In the genomic region with DNA sequence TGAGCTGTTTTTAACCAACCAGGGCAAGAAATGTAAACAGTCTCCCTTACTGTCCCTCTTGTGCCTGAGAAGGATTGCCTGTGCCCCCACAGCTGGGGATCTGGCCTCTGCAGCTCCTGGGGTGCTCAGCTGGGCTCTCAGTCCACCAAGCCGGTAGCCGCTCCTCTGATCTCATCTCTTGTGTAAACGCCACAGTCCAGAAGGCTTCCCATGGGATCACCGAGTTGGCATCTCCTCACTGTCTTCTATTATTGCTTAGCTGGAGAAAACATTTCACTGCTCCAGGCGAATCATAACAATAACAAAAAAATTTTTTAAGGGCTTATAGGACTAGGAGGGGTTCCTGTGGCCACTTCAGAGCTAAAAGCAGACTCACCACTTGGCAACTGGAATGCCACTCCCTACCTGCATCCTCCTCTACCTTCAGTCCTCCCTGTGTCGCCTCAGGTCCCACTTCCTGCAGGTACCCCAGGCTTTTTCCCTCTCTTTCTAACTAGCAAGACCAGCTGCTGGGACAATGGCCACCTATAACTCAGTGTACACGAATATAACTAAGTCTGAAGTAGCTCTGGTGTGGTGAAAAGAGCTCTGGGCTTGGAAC, we compare ENCODE assay signal across 1 cellular context.
TF ChIP-seq lines count a peak whose summit lies in the region.

No MANE protein-coding gene starts in this region.

TF ChIP-seq in HepG2, 621 proteins besides CTCF, POLR2A, EP300 and RAD21 (continued from another document and continues in another):
- TF ChIP-seq, protein P1, sequence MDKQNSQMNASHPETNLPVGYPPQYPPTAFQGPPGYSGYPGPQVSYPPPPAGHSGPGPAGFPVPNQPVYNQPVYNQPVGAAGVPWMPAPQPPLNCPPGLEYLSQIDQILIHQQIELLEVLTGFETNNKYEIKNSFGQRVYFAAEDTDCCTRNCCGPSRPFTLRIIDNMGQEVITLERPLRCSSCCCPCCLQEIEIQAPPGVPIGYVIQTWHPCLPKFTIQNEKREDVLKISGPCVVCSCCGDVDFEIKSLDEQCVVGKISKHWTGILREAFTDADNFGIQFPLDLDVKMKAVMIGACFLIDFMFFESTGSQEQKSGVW (CRISPR knock-in tag; IDR thresholded peaks at IDR 0.05; ENCODE audit: borderline replicate concordance): no peak
- peak; percentile 82; the same call in 1 of the 2 replicates for TF ChIP-seq TFAP4 (IDR thresholded peaks at IDR 0.05; ENCODE audit: borderline replicate concordance, low read depth)
- TF ChIP-seq TBL1XR1 (IDR thresholded peaks at IDR 0.05; ENCODE audit: borderline replicate concordance, low read length, partially characterized antibody): no peak
- TF ChIP-seq ZBTB20 (CRISPR knock-in tag; IDR thresholded peaks at IDR 0.05; ENCODE audit: borderline replicate concordance, low read depth): no peak
- TF ChIP-seq RBFOX2 (IDR thresholded peaks at IDR 0.05; ENCODE audit: low read depth, low read length): no peak
- TF ChIP-seq, protein P2, sequence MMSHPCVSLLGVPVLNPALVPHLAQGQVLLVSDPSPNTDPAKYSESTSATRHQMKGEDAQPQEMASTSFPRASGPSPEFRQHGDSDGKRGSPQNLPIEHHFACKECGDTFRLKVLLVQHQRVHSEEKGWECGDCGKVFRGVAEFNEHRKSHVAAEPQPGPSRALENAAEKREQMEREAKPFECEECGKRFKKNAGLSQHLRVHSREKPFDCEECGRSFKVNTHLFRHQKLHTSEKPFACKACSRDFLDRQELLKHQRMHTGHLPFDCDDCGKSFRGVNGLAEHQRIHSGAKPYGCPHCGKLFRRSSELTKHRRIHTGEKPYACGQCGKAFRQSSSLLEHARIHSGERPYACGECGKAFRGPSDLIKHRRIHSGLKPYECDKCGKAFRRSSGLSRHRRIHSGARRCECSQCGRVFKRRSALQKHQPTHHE (CRISPR knock-in tag; IDR thresholded peaks at IDR 0.05; ENCODE audit: borderline replicate concordance): no peak
- no peak for TF ChIP-seq RARA (CRISPR knock-in tag; IDR thresholded peaks at IDR 0.05)
- TF ChIP-seq ATF3 (CRISPR knock-in tag; IDR thresholded peaks at IDR 0.05): peak; percentile 51; the same call in 1 of the 2 replicates
- TF ChIP-seq ZNF331 (CRISPR knock-in tag; IDR thresholded peaks at IDR 0.05): no peak
- TF ChIP-seq ZNF10 (CRISPR knock-in tag; IDR thresholded peaks at IDR 0.05; ENCODE audit: borderline replicate concordance, low read depth): no peak
- TF ChIP-seq PHF21A (CRISPR knock-in tag; IDR thresholded peaks at IDR 0.05): no peak
- TF ChIP-seq AGO1 (IDR thresholded peaks at IDR 0.05; ENCODE audit: low read depth, low read length, poor library complexity, severe bottlenecking): no peak
- no peak for TF ChIP-seq ZNF570 (CRISPR knock-in tag; IDR thresholded peaks at IDR 0.05; ENCODE audit: borderline replicate concordance)
- TF ChIP-seq, protein P3, sequence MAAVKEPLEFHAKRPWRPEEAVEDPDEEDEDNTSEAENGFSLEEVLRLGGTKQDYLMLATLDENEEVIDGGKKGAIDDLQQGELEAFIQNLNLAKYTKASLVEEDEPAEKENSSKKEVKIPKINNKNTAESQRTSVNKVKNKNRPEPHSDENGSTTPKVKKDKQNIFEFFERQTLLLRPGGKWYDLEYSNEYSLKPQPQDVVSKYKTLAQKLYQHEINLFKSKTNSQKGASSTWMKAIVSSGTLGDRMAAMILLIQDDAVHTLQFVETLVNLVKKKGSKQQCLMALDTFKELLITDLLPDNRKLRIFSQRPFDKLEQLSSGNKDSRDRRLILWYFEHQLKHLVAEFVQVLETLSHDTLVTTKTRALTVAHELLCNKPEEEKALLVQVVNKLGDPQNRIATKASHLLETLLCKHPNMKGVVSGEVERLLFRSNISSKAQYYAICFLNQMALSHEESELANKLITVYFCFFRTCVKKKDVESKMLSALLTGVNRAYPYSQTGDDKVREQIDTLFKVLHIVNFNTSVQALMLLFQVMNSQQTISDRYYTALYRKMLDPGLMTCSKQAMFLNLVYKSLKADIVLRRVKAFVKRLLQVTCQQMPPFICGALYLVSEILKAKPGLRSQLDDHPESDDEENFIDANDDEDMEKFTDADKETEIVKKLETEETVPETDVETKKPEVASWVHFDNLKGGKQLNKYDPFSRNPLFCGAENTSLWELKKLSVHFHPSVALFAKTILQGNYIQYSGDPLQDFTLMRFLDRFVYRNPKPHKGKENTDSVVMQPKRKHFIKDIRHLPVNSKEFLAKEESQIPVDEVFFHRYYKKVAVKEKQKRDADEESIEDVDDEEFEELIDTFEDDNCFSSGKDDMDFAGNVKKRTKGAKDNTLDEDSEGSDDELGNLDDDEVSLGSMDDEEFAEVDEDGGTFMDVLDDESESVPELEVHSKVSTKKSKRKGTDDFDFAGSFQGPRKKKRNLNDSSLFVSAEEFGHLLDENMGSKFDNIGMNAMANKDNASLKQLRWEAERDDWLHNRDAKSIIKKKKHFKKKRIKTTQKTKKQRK (IDR thresholded peaks at IDR 0.05; ENCODE audit: low read length): no peak
- TF ChIP-seq MEIS1 (CRISPR knock-in tag; IDR thresholded peaks at IDR 0.05; ENCODE audit: borderline replicate concordance): no peak
- peak; percentile 61 for TF ChIP-seq SALL1 (CRISPR knock-in tag; IDR thresholded peaks at IDR 0.05)
- peak; percentile 18; the same call in 1 of the 2 replicates for TF ChIP-seq HDAC2 (CRISPR knock-in tag; IDR thresholded peaks at IDR 0.05)
- TF ChIP-seq ZNF768 (CRISPR knock-in tag; IDR thresholded peaks at IDR 0.05): no peak
- no peak for TF ChIP-seq NPAS2 (CRISPR knock-in tag; IDR thresholded peaks at IDR 0.05; ENCODE audit: borderline replicate concordance)
- peak; percentile 40 for TF ChIP-seq ARID5B (CRISPR knock-in tag; IDR thresholded peaks at IDR 0.05)
- no peak for TF ChIP-seq NBN (conservative IDR thresholded peaks at IDR 0.05)
- no peak for TF ChIP-seq HOXA3 (CRISPR knock-in tag; IDR thresholded peaks at IDR 0.05)
- no peak for TF ChIP-seq YEATS2 (CRISPR knock-in tag; IDR thresholded peaks at IDR 0.05; ENCODE audit: borderline replicate concordance)
- no peak for TF ChIP-seq RFXAP (CRISPR knock-in tag; IDR thresholded peaks at IDR 0.05; ENCODE audit: borderline replicate concordance)
- TF ChIP-seq, protein P4, sequence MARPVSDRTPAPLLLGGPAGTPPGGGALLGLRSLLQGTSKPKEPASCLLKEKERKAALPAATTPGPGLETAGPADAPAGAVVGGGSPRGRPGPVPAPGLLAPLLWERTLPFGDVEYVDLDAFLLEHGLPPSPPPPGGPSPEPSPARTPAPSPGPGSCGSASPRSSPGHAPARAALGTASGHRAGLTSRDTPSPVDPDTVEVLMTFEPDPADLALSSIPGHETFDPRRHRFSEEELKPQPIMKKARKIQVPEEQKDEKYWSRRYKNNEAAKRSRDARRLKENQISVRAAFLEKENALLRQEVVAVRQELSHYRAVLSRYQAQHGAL (CRISPR knock-in tag; IDR thresholded peaks at IDR 0.05; ENCODE audit: not compliant biosample characterization): no peak
- no peak for TF ChIP-seq ZNF746 (CRISPR knock-in tag; IDR thresholded peaks at IDR 0.05)
- TF ChIP-seq YY1 (IDR thresholded peaks at IDR 0.05; ENCODE audit: insufficient read depth, insufficient replicate concordance, low read depth, low read length): no peak
- TF ChIP-seq ZNF83 (CRISPR knock-in tag; IDR thresholded peaks at IDR 0.05; ENCODE audit: borderline replicate concordance): no peak
- no peak for TF ChIP-seq ZBTB2 (CRISPR knock-in tag; IDR thresholded peaks at IDR 0.05; ENCODE audit: low read depth)
- no peak for TF ChIP-seq KAT2B (IDR thresholded peaks at IDR 0.05; ENCODE audit: borderline replicate concordance, low read depth, low read length)
- no peak for TF ChIP-seq FIP1L1 (IDR thresholded peaks at IDR 0.05; ENCODE audit: borderline replicate concordance, insufficient read depth, low read depth, low read length)
- no peak for TF ChIP-seq CBX1 (IDR thresholded peaks at IDR 0.05; ENCODE audit: low read depth)
- TF ChIP-seq KMT2B (CRISPR knock-in tag; IDR thresholded peaks at IDR 0.05): no peak
- TF ChIP-seq GABPB1 (CRISPR knock-in tag; IDR thresholded peaks at IDR 0.05): 0 out of 2 replicates have a peak, but pooled peaks have one; percentile 18
- TF ChIP-seq ZNF260 (CRISPR knock-in tag; IDR thresholded peaks at IDR 0.05; ENCODE audit: borderline replicate concordance, low read depth): no peak
- TF ChIP-seq MZF1 (CRISPR knock-in tag; IDR thresholded peaks at IDR 0.05; ENCODE audit: borderline replicate concordance): no peak
- TF ChIP-seq SSRP1 (CRISPR knock-in tag; IDR thresholded peaks at IDR 0.05): no peak
- TF ChIP-seq, protein P5, sequence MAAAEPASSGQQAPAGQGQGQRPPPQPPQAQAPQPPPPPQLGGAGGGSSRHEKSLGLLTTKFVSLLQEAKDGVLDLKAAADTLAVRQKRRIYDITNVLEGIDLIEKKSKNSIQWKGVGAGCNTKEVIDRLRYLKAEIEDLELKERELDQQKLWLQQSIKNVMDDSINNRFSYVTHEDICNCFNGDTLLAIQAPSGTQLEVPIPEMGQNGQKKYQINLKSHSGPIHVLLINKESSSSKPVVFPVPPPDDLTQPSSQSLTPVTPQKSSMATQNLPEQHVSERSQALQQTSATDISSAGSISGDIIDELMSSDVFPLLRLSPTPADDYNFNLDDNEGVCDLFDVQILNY (CRISPR knock-in tag; conservative IDR thresholded peaks at IDR 0.05): no peak
- no peak for TF ChIP-seq ZZZ3 (CRISPR knock-in tag; IDR thresholded peaks at IDR 0.05; ENCODE audit: borderline replicate concordance)
- no peak for TF ChIP-seq BCL3 (CRISPR knock-in tag; IDR thresholded peaks at IDR 0.05)
- TF ChIP-seq ZNF281 (CRISPR knock-in tag; IDR thresholded peaks at IDR 0.05; ENCODE audit: borderline replicate concordance): no peak
- TF ChIP-seq FOXM1 (CRISPR knock-in tag; IDR thresholded peaks at IDR 0.05): no peak
